In genomic region chr5:62371409-62371808, GRCh38 we compare ENCODE assay signal across 17 cellular contexts. TPM values are rescaled to one million over a fixed set of nuclear protein-coding genes. Genes with fewer than 3 reads are reported as not detected.
A peak's percentile ranks its signal among the peaks of the same experiment; 100 is the strongest.
DNase-seq lines count a peak whose midpoint lies in the region; ATAC-seq, FAIRE-seq and TF ChIP-seq lines count a peak whose summit lies in the region.
"Had no signal": no experiment of that assay in that cellular context is flagged by ENCODE, and none has a peak within 500 bp of the region (broad histone marks: within the 10 kb centered on the region; RNA-seq: fewer than 3 reads in every experiment).

No MANE protein-coding gene starts in this region.

- peaks cover 12% of the 10 kb centered on the region for H3K36me3 Mint-ChIP-seq in activated naive CD4-positive, alpha-beta T cell treated with anti-CD3 and anti-CD28 coated beads, Interleukin-2, amount 50 U/mL, for 24 hours
- H3K36me3 Mint-ChIP-seq in activated naive CD4-positive, alpha-beta T cell treated with anti-CD3 and anti-CD28 coated beads for 36 hours (ENCODE audit: low read depth) = peaks cover 23% of the 10 kb centered on the region
- H3K36me3 Mint-ChIP-seq in stimulated activated effector memory CD8-positive, alpha-beta T cell treated with anti-CD3 and anti-CD28 coated beads, Interleukin-12 subunit alpha, Interleukin-12 subunit beta, amount 100 ng/mL, for 72 hours = peaks cover 100% of the 10 kb centered on the region

- no peak for TF ChIP-seq CTCF in bronchial epithelial cell (IDR thresholded peaks at IDR 0.05; ENCODE audit: insufficient read depth, low read length, severe bottlenecking)

- H3K4me3 ChIP-seq in bronchial epithelial cell (ENCODE audit: low read depth, low read length) = no peak overlapping the region
- H3K4me3 ChIP-seq: A549; BLaER1 treated with 17β-estradiol and CSF1 and Interleukin-3, amounts not matched to agents 10 nM and 100 nM had no signal

- H3K27me3 ChIP-seq in bronchial epithelial cell (ENCODE audit: control insufficient read depth, insufficient read depth, low read length) = no peaks in the 10 kb centered on the region
- H3K27me3 ChIP-seq: BLaER1 treated with 17β-estradiol and CSF1 and Interleukin-3, amounts not matched to agents 10 nM and 100 nM had no signal

- intact Hi-C loops in activated naive CD4-positive, alpha-beta T cell treated with anti-CD3 and anti-CD28 coated beads for 36 hours (cut with micrococcal nuclease) = no loop called here
- intact Hi-C loops in Right ventricle myocardium inferior (cut with DNase I) = no loop called here

- no peak overlapping the region for H3K4me3 Mint-ChIP-seq in activated naive CD4-positive, alpha-beta T cell treated with anti-CD3 and anti-CD28 coated beads, Interleukin-2, amount 50 U/mL, for 24 hours
- no peak overlapping the region for H3K4me3 Mint-ChIP-seq in activated naive CD4-positive, alpha-beta T cell treated with anti-CD3 and anti-CD28 coated beads for 36 hours
- H3K4me3 Mint-ChIP-seq in stimulated activated effector memory CD8-positive, alpha-beta T cell treated with anti-CD3 and anti-CD28 coated beads, Interleukin-12 subunit alpha, Interleukin-12 subunit beta, amount 100 ng/mL, for 72 hours = no peak overlapping the region
- H3K4me3 Mint-ChIP-seq: H9 had no signal

- H3K9me3 Mint-ChIP-seq in activated naive CD4-positive, alpha-beta T cell treated with anti-CD3 and anti-CD28 coated beads, Interleukin-2, amount 50 U/mL, for 24 hours = no peaks in the 10 kb centered on the region
- no peaks in the 10 kb centered on the region for H3K9me3 Mint-ChIP-seq in activated naive CD4-positive, alpha-beta T cell treated with anti-CD3 and anti-CD28 coated beads for 36 hours
- H3K9me3 Mint-ChIP-seq in stimulated activated effector memory CD8-positive, alpha-beta T cell treated with anti-CD3 and anti-CD28 coated beads, Interleukin-12 subunit alpha, Interleukin-12 subunit beta, amount 100 ng/mL, for 72 hours = no peaks in the 10 kb centered on the region
- H3K9me3 Mint-ChIP-seq: H9 had no signal

- FAIRE-seq in G401.6 (lab: Jason Lieb, UNC) = peak; percentile 28
- FAIRE-seq in bronchial epithelial cell (lab: Jason Lieb, UNC) = no peak

- CTCF ChIA-PET in activated naive CD4-positive, alpha-beta T cell treated with anti-CD3 and anti-CD28 coated beads for 36 hours (lab: Charles Lee) = no interaction called here

- H3K27ac Mint-ChIP-seq in activated naive CD4-positive, alpha-beta T cell treated with anti-CD3 and anti-CD28 coated beads, Interleukin-2, amount 50 U/mL, for 24 hours = peak overlapping the region; percentile 65
- H3K27ac Mint-ChIP-seq in activated naive CD4-positive, alpha-beta T cell treated with anti-CD3 and anti-CD28 coated beads for 36 hours = no peak overlapping the region
- H3K27ac Mint-ChIP-seq in stimulated activated effector memory CD8-positive, alpha-beta T cell treated with anti-CD3 and anti-CD28 coated beads, Interleukin-12 subunit alpha, Interleukin-12 subunit beta, amount 100 ng/mL, for 72 hours = peak overlapping the region; percentile 18
- H3K27ac Mint-ChIP-seq: H9 had no signal

- peaks cover 6% of the 10 kb centered on the region for H3K36me3 ChIP-seq in bronchial epithelial cell (ENCODE audit: control insufficient read depth, insufficient read depth, low read length)

- no peak for ATAC-seq in stimulated activated effector memory CD8-positive, alpha-beta T cell treated with anti-CD3 and anti-CD28 coated beads, Interleukin-12 subunit alpha, Interleukin-12 subunit beta, amount 100 ng/mL, for 72 hours
- no peak for ATAC-seq in Right ventricle myocardium inferior
- ATAC-seq: A549 had no signal

- H3K27me3 Mint-ChIP-seq in activated naive CD4-positive, alpha-beta T cell treated with anti-CD3 and anti-CD28 coated beads, Interleukin-2, amount 50 U/mL, for 24 hours = no peaks in the 10 kb centered on the region
- H3K27me3 Mint-ChIP-seq in activated naive CD4-positive, alpha-beta T cell treated with anti-CD3 and anti-CD28 coated beads for 36 hours (ENCODE audit: low read depth) = no peaks in the 10 kb centered on the region

- no peak for DNase-seq in activated naive CD4-positive, alpha-beta T cell treated with anti-CD3 and anti-CD28 coated beads for 36 hours
- DNase-seq in bronchial epithelial cell (ENCODE audit: low read depth) (peak; percentile 12), Right ventricle myocardium inferior (ENCODE audit: missing footprints) (no peak), HuH-7.5 (ENCODE audit: low spot score) (no peak)
- no peak for DNase-seq in stimulated activated effector memory CD8-positive, alpha-beta T cell treated with anti-CD3 and anti-CD28 coated beads, Interleukin-12 subunit alpha, Interleukin-12 subunit beta, amount 100 ng/mL, for 72 hours (ENCODE audit: low spot score in 2 of 2)
- no peak for DNase-seq in stimulated activated CD4-positive, alpha-beta T cell treated with anti-CD3 and anti-CD28 coated beads, Interleukin-2, amount 100 ng/mL, for 48 hours
- DNase-seq: DMS79, GDM1, H9, NCI-H1105, NCI-H510A, NCI-H774, SHP77 treated with DMSO at 0.1 percent for 48 hours had no signal

- H3K4me1 Mint-ChIP-seq in activated naive CD4-positive, alpha-beta T cell treated with anti-CD3 and anti-CD28 coated beads, Interleukin-2, amount 50 U/mL, for 24 hours = peaks cover 12% of the 10 kb centered on the region
- H3K4me1 Mint-ChIP-seq in activated naive CD4-positive, alpha-beta T cell treated with anti-CD3 and anti-CD28 coated beads for 36 hours (ENCODE audit: low read depth) = peaks cover 3% of the 10 kb centered on the region
- peaks cover 12% of the 10 kb centered on the region for H3K4me1 Mint-ChIP-seq in stimulated activated effector memory CD8-positive, alpha-beta T cell treated with anti-CD3 and anti-CD28 coated beads, Interleukin-12 subunit alpha, Interleukin-12 subunit beta, amount 100 ng/mL, for 72 hours
- H3K4me1 Mint-ChIP-seq: H9 had no signal

RNA-seq across cellular contexts. Expression of gene DIMT1, which starts 32.3 kb away (rescaled TPM):
- 10 to 100 TPM; 47.4 to 48.4 TPM for total RNA-seq in activated naive CD4-positive, alpha-beta T cell treated with anti-CD3 and anti-CD28 coated beads for 36 hours
- total RNA-seq in bronchial epithelial cell (17.3 and 24.0 TPM in 2 replicates), Right ventricle myocardium inferior (16.4 TPM)

RNA-seq across cellular contexts. Expression of gene IPO11, which starts 41.2 kb away (rescaled TPM):
- 10 to 100 TPM; 54.8 to 57.2 TPM for total RNA-seq in activated naive CD4-positive, alpha-beta T cell treated with anti-CD3 and anti-CD28 coated beads for 36 hours
- 22.4 and 23.9 TPM in 2 replicates for total RNA-seq in bronchial epithelial cell
- total RNA-seq in Right ventricle myocardium inferior = 34.5 TPM
